30 cellular contexts compared by ENCODE assay signal in the genomic region with DNA sequence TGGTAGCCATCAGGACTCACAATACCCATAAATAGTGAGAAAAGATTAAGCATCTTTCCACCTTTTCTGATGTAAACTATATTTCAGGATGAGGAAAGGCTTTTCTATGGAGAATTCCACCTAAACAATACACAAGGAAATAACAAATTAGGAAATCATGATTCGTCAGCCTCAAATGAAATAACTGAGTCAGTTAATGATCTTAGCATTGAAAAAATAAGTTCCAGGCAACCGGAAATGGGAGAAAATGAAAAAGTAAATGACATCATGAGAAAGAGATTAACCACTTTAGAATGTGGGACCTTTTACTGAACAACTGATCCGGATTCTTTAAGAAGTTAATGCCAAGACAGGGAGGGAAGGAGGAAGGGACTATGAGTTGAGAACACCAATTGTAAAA.
DNase-seq lines count a peak whose midpoint lies in the region; ATAC-seq and TF ChIP-seq lines count a peak whose summit lies in the region.
"Had no signal": no experiment of that assay in that cellular context is flagged by ENCODE, and none has a peak within 500 bp of the region (broad histone marks: within the 10 kb centered on the region; RNA-seq: fewer than 3 reads in every experiment).

No MANE protein-coding gene starts in this region.

- H3K4me3 ChIP-seq in epithelial cell of esophagus (ENCODE audit: low read length): no peak overlapping the region
- H3K4me3 ChIP-seq: esophagus squamous epithelium, SK-N-MC, tibial nerve had no signal

- peak; percentile 81 for DNase-seq in EH (ENCODE audit: low read depth)
- peak; percentile 50 for DNase-seq in RPMI7951 (ENCODE audit: low read depth)
- DNase-seq in epithelial cell of esophagus (ENCODE audit: low read depth): peak; percentile 55
- DNase-seq in kidney tubule cell (ENCODE audit: low spot score): peak; percentile 45
- no peak for DNase-seq in OCI-M2 (lab: John Stamatoyannopoulos, UW; ENCODE audit: unreplicated experiment)
- no peak for DNase-seq in DMS153 (lab: John Stamatoyannopoulos, UW)
- DNase-seq: activated CD4-positive, alpha-beta T cell treated with anti-CD3 and anti-CD28 coated beads for 48 hours; activated CD8-positive, alpha-beta memory T cell treated with anti-CD3 and anti-CD28 coated beads for 24 hours; activated naive CD8-positive, alpha-beta T cell treated with anti-CD3 and anti-CD28 coated beads, Interleukin-2, amount 50 U/mL, for 24 hours; activated T-cell treated with anti-CD3 and anti-CD28 coated beads, Interleukin-2, amount 50 U/mL, for 24 hours; brain microvascular endothelial cell; CD8-positive, alpha-beta T cell; effector CD8-positive, alpha-beta T cell; esophagus squamous epithelium; glutamatergic neuron; H9; Kasumi-1; left ventricle myocardium superior; naive thymus-derived CD4-positive, alpha-beta T cell; nucleus accumbens; small intestine; stimulated activated CD4-positive, alpha-beta T cell treated with anti-CD3 and anti-CD28 coated beads, Interleukin-1b, Interleukin-23, amount 100 ng/mL, for 48 hours; stimulated activated CD8-positive, alpha-beta memory T cell treated with anti-CD3 and anti-CD28 coated beads, Interleukin-4, amount 100 ng/mL, for 48 hours; stimulated activated naive CD8-positive, alpha-beta T cell treated with anti-CD3 and anti-CD28 coated beads, Interleukin-15, amount 100 ng/mL, for 72 hours; T-helper 17 cell had no signal

- no peak for ATAC-seq in GM18502 (IDR thresholded peaks at IDR 0.05; ENCODE audit: poor library complexity, unreplicated experiment)
- ATAC-seq in HG02938 (IDR thresholded peaks at IDR 0.05; ENCODE audit: unreplicated experiment): no peak
- ATAC-seq: activated naive CD8-positive, alpha-beta T cell treated with anti-CD3 and anti-CD28 coated beads, Interleukin-2, amount 50 U/mL, for 24 hours; CD8-positive, alpha-beta T cell; HepG2; left ventricle myocardium superior; naive thymus-derived CD4-positive, alpha-beta T cell; stimulated activated naive CD8-positive, alpha-beta T cell treated with anti-CD3 and anti-CD28 coated beads, Interleukin-15, amount 100 ng/mL, for 72 hours; T-helper 17 cell had no signal

- TF ChIP-seq CTCF in epithelial cell of esophagus (IDR thresholded peaks at IDR 0.05; ENCODE audit: insufficient read depth, low read depth, low read length, missing control alignments): no peak

Comparison
In these comparisons a context has a peak if more than half of its experiments do, and no peak if none do; other contexts are left out.
1. DNase-seq: peak in EH (single experiment), RPMI7951 (single experiment), epithelial cell of esophagus (single experiment) and kidney tubule cell (single experiment); none in OCI-M2 (single experiment) and DMS153 (single experiment).